ENCODE assay signal across 8 cellular contexts in genomic region chr2:169479257-169480078, GRCh38. TPM values are rescaled to one million over a fixed set of nuclear protein-coding genes. Genes with fewer than 3 reads are reported as not detected.
A peak's percentile ranks its signal among the peaks of the same experiment; 100 is the strongest.
DNase-seq lines count a peak whose midpoint lies in the region; ATAC-seq and FAIRE-seq lines count a peak whose summit lies in the region.

Gene BBS5 (plus strand): TSS chr2:169479494. CDS start chr2:169479554, 60 bp downstream.

- ATAC-seq in GM21576 (IDR thresholded peaks at IDR 0.05; ENCODE audit: unreplicated experiment), result peak; percentile 93

- peak within 1 kb of the TSS; percentile 50 for H3K4me3 ChIP-seq in neuron (ENCODE audit: low read length)

- peaks cover 7% of the 10 kb centered on the region for H3K4me1 ChIP-seq in neuron (ENCODE audit: insufficient read depth, low read length)

- peaks cover 15% of the 10 kb centered on the region for H3K36me3 ChIP-seq in neuron (ENCODE audit: insufficient read depth, low read length)

- peak; percentile 58 for DNase-seq in DMS153 (lab: John Stamatoyannopoulos, UW)
- DNase-seq in KBM-7, result peak; percentile 78
- DNase-seq in SHP77 (lab: John Stamatoyannopoulos, UW), result peak; percentile 51 to 59
- peak; percentile 56 for DNase-seq in activated gamma-delta T cell treated with Interleukin-2 at 50 U/mL for 16 hours
- DNase-seq in frontal cortex (ENCODE audit: low spot score in 2 of 2), result peak; percentile 68 to 79
- peak; percentile 77 for DNase-seq in stromal cell of bone marrow (ENCODE audit: low read depth)

- no peaks in the 10 kb centered on the region for H3K27me3 ChIP-seq in neuron (ENCODE audit: insufficient read depth, low read length)

- H3K9me3 ChIP-seq in neuron (ENCODE audit: low read length), result no peaks in the 10 kb centered on the region

- FAIRE-seq in frontal cortex (lab: Jason Lieb, UNC), result no peak

- in situ Hi-C loops in KBM-7 (cut with MboI; ENCODE audit: low pct_unique_long_range_greater_than_20kb, low sequenced_read_pairs), result no loop called here

- H2AFZ ChIP-seq in neuron (ENCODE audit: low read depth, low read length), result peak within 1 kb of the TSS; percentile 75

RNA-seq across cellular contexts. Expression of gene BBS5, which starts in this region (rescaled TPM):
- 12.6 TPM for total RNA-seq in frontal cortex

Comparison
In these comparisons a context has a peak if more than half of its experiments do, and no peak if none do; other contexts are left out.
1. Peak in every context shown above with its lines: DNase-seq, ATAC-seq and H3K4me3 ChIP-seq.